Comparison of ENCODE assay signal across 8 cellular contexts in genomic region chr1:17075470-17076255, GRCh38. TPM values are rescaled to one million over a fixed set of nuclear protein-coding genes. Genes with fewer than 3 reads are reported as not detected.
DNase-seq lines count a peak whose midpoint lies in the region; ATAC-seq, FAIRE-seq and TF ChIP-seq lines count a peak whose summit lies in the region.

No MANE protein-coding gene starts in this region.

- H3K9me3 Mint-ChIP-seq in stimulated activated effector memory CD8-positive, alpha-beta T cell treated with anti-CD3 and anti-CD28 coated beads, Interleukin-12 subunit alpha, Interleukin-12 subunit beta, amount 100 ng/mL, for 72 hours = no peaks in the 10 kb centered on the region

- no peak for DNase-seq in left ventricle myocardium inferior
- no peak for DNase-seq in right cardiac atrium
- DNase-seq in NOMO-1 treated with dmso at 0.1 percent for 144 hours (lab: John Stamatoyannopoulos, UW; ENCODE audit: unreplicated experiment) = peak; percentile 18
- no peak for DNase-seq in endothelial cell of umbilical vein (ENCODE audit: low read depth, low spot score)
- DNase-seq in stimulated activated effector memory CD8-positive, alpha-beta T cell treated with anti-CD3 and anti-CD28 coated beads, Interleukin-12 subunit alpha, Interleukin-12 subunit beta, amount 100 ng/mL, for 72 hours (ENCODE audit: low spot score in 2 of 2) = no peak
- no peak for DNase-seq in NCI-H1930 (lab: John Stamatoyannopoulos, UW)

- no peak overlapping the region for H3K9ac ChIP-seq in endothelial cell of umbilical vein (replicated peaks; ENCODE audit: extremely low read depth, insufficient read depth, low read length)

- POLR2A ChIA-PET in endothelial cell of umbilical vein (lab: Charles Lee) = no interaction called here

- H3K36me3 Mint-ChIP-seq in stimulated activated effector memory CD8-positive, alpha-beta T cell treated with anti-CD3 and anti-CD28 coated beads, Interleukin-12 subunit alpha, Interleukin-12 subunit beta, amount 100 ng/mL, for 72 hours = no peaks in the 10 kb centered on the region

- BruUV-seq in endothelial cell of umbilical vein (replicated peaks; lab: Mats Ljungman, UMichigan) = no TSS peak

- TF ChIP-seq CTCF in left ventricle myocardium inferior (IDR thresholded peaks at IDR 0.05; ENCODE audit: borderline replicate concordance) (peak; percentile 9), endothelial cell of umbilical vein (IDR thresholded peaks at IDR 0.05; ENCODE audit: extremely low read depth in 1 of 2, insufficient read depth in 1 of 2, low read depth in 1 of 2, low read length in 2 of 2) (peak; percentile 22 to 24)

- H3K4me1 ChIP-seq in left ventricle myocardium inferior (no peaks in the 10 kb centered on the region), right cardiac atrium (ENCODE audit: control insufficient read depth, insufficient read depth, low read length) (no peaks in the 10 kb centered on the region), endothelial cell of umbilical vein (ENCODE audit: control insufficient read depth, extremely low read depth, insufficient read depth, low read length) (no peaks in the 10 kb centered on the region)

- WGBS in right cardiac atrium = 75% methylated on average over 17 of the region's 17 CpGs

- dilution Hi-C loops in endothelial cell of umbilical vein (cut with MboI; ENCODE audit: extremely low pct_ligation_motif_present, low sequenced_read_pairs) = no loop called here

- CTCF ChIA-PET in endothelial cell of umbilical vein (lab: Charles Lee) = interaction anchor here (0.8 to 1.4 kb wide), 4 partner anchors 11 to 124 kb away, joined by 3 to 4 read pairs (median 3); no protein-coding TSS in a partner anchor

- no peak overlapping the region for H3K27ac Mint-ChIP-seq in stimulated activated effector memory CD8-positive, alpha-beta T cell treated with anti-CD3 and anti-CD28 coated beads, Interleukin-12 subunit alpha, Interleukin-12 subunit beta, amount 100 ng/mL, for 72 hours

- no peaks in the 10 kb centered on the region for H3K9me1 ChIP-seq in endothelial cell of umbilical vein (replicated peaks; ENCODE audit: control insufficient read depth, extremely low read depth, insufficient read depth, low read length)

- no peaks in the 10 kb centered on the region for H3K79me2 ChIP-seq in endothelial cell of umbilical vein (ENCODE audit: control insufficient read depth, insufficient read depth, low read length)

- no peak overlapping the region for H3K27ac ChIP-seq in left ventricle myocardium inferior (replicated peaks)
- H3K27ac ChIP-seq in right cardiac atrium (ENCODE audit: low read length) = no peak overlapping the region
- no peak overlapping the region for H3K27ac ChIP-seq in endothelial cell of umbilical vein (ENCODE audit: insufficient read depth, low read depth, low read length)

- FAIRE-seq in endothelial cell of umbilical vein (lab: Jason Lieb, UNC) = peak; percentile 8

- H3K9me3 ChIP-seq in left ventricle myocardium inferior (replicated peaks) (no peaks in the 10 kb centered on the region), right cardiac atrium (ENCODE audit: control insufficient read depth, low read length) (no peaks in the 10 kb centered on the region), endothelial cell of umbilical vein (replicated peaks; ENCODE audit: control insufficient read depth, insufficient read depth, low read length) (no peaks in the 10 kb centered on the region)

- ATAC-seq in right cardiac atrium (no peak), GM21381 (IDR thresholded peaks at IDR 0.05; ENCODE audit: unreplicated experiment) (no peak), HG03571 (IDR thresholded peaks at IDR 0.05; ENCODE audit: unreplicated experiment) (no peak)
- ATAC-seq in stimulated activated effector memory CD8-positive, alpha-beta T cell treated with anti-CD3 and anti-CD28 coated beads, Interleukin-12 subunit alpha, Interleukin-12 subunit beta, amount 100 ng/mL, for 72 hours = peak; percentile 46

- no peak overlapping the region for H3K4me2 ChIP-seq in endothelial cell of umbilical vein (ENCODE audit: insufficient read depth, low read length)

- peaks cover 14% of the 10 kb centered on the region for H3K27me3 ChIP-seq in left ventricle myocardium inferior (ENCODE audit: low read depth)
- H3K27me3 ChIP-seq in right cardiac atrium (ENCODE audit: control insufficient read depth, insufficient read depth) = no peaks in the 10 kb centered on the region
- H3K27me3 ChIP-seq in endothelial cell of umbilical vein (ENCODE audit: control insufficient read depth in 2 of 2, insufficient read depth in 2 of 2, low read length in 2 of 2) = no peaks in the 10 kb centered on the region

- no peak overlapping the region for H2AFZ ChIP-seq in endothelial cell of umbilical vein (ENCODE audit: low read depth, low read length)

- no peak for TF ChIP-seq POLR2A in endothelial cell of umbilical vein (IDR thresholded peaks at IDR 0.05; ENCODE audit: low read depth, low read length)

- H3K4me3 Mint-ChIP-seq in stimulated activated effector memory CD8-positive, alpha-beta T cell treated with anti-CD3 and anti-CD28 coated beads, Interleukin-12 subunit alpha, Interleukin-12 subunit beta, amount 100 ng/mL, for 72 hours = no peak overlapping the region

- H3K4me3 ChIP-seq in left ventricle myocardium inferior (no peak overlapping the region), right cardiac atrium (ENCODE audit: low read length) (no peak overlapping the region), endothelial cell of umbilical vein (replicated peaks in 1 of 3; ENCODE audit: insufficient read depth in 1 of 3, low read depth in 1 of 3, low read length in 3 of 3) (no peak overlapping the region)

- no peaks in the 10 kb centered on the region for H3K4me1 Mint-ChIP-seq in stimulated activated effector memory CD8-positive, alpha-beta T cell treated with anti-CD3 and anti-CD28 coated beads, Interleukin-12 subunit alpha, Interleukin-12 subunit beta, amount 100 ng/mL, for 72 hours

- intact Hi-C loops in left ventricle myocardium inferior (cut with micrococcal nuclease) (no loop called here), right cardiac atrium (cut with DNase I) (no loop called here), endothelial cell of umbilical vein (cut with micrococcal nuclease) (loop anchor here (1.0 kb wide), 1 partner anchor 16 kb away; no protein-coding TSS in a partner anchor)

- no peaks in the 10 kb centered on the region for H4K20me1 ChIP-seq in endothelial cell of umbilical vein (replicated peaks; ENCODE audit: control insufficient read depth, extremely low read depth, insufficient read depth, low read length)

- H3K36me3 ChIP-seq in left ventricle myocardium inferior (no peaks in the 10 kb centered on the region), endothelial cell of umbilical vein (ENCODE audit: control insufficient read depth in 2 of 2, extremely low read depth in 1 of 2, insufficient read depth in 2 of 2, low read length in 2 of 2) (no peaks in the 10 kb centered on the region)

TF ChIP-seq in endothelial cell of umbilical vein, 7 proteins besides CTCF, POLR2A, EP300 and RAD21:
- TF ChIP-seq MYC (IDR thresholded peaks at IDR 0.05; ENCODE audit: low read depth, low read length) (no peak), FOS (IDR thresholded peaks at IDR 0.05; ENCODE audit: borderline replicate concordance, insufficient read depth, low read length) (no peak), EZH2 (IDR thresholded peaks at IDR 0.05; ENCODE audit: borderline replicate concordance, low read depth, low read length, severe bottlenecking) (no peak), POLR2AphosphoS5 (IDR thresholded peaks at IDR 0.05; ENCODE audit: insufficient read depth, low read depth, low read length) (no peak), GATA2 (IDR thresholded peaks at IDR 0.05; ENCODE audit: insufficient read depth, insufficient read length, low read depth, low read length) (no peak), JUN (IDR thresholded peaks at IDR 0.05; ENCODE audit: borderline replicate concordance, insufficient read depth, insufficient read length, low read depth) (no peak)
- TF ChIP-seq, protein P1, sequence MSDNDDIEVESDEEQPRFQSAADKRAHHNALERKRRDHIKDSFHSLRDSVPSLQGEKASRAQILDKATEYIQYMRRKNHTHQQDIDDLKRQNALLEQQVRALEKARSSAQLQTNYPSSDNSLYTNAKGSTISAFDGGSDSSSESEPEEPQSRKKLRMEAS (IDR thresholded peaks at IDR 0.05; ENCODE audit: insufficient read depth, insufficient read length) = no peak
TF ChIP-seq in endothelial cell of umbilical vein: peak in this region for 0.

RNA-seq across cellular contexts. Expression of gene SDHB, which starts 21.8 kb away (rescaled TPM):
- 393 TPM for total RNA-seq in left ventricle myocardium inferior
- total RNA-seq in right cardiac atrium = 100 to 1,000 TPM; 209 to 255 (median 239) TPM
- 311 TPM for polyA plus RNA-seq in right cardiac atrium
- total RNA-seq in endothelial cell of umbilical vein = 90.3 and 96.2 TPM in 2 replicates
- polyA plus RNA-seq in endothelial cell of umbilical vein = 86.8 and 98.1 TPM in 2 replicates
- 136 and 140 TPM in 2 replicates for polyA plus RNA-seq in endothelial cell of umbilical vein (2011; cell fraction: cytosol; rRNA removed)
- 67.8 and 75.1 TPM in 2 replicates for polyA plus RNA-seq in endothelial cell of umbilical vein (2011; cell fraction: nucleus; rRNA removed)
- 88.0 and 130 TPM in 2 replicates for polyA plus RNA-seq in endothelial cell of umbilical vein (2012)
- 93.5 and 101 TPM in 2 replicates for polyA minus RNA-seq in endothelial cell of umbilical vein
- 107 TPM for polyA minus RNA-seq in endothelial cell of umbilical vein (2011; cell fraction: cytosol; rRNA and poly(A)+ RNA removed)
- 34.3 and 59.1 TPM in 2 replicates for polyA minus RNA-seq in endothelial cell of umbilical vein (2011; cell fraction: nucleus; rRNA and poly(A)+ RNA removed)

RNA-seq across cellular contexts. Expression of gene PADI2, which starts 43.6 kb away (rescaled TPM):
- total RNA-seq in left ventricle myocardium inferior (0.49 TPM), right cardiac atrium (under 1 TPM; 0.17 to 0.68 (median 0.31) TPM), endothelial cell of umbilical vein (not detected in 2 replicates)
- polyA plus RNA-seq in right cardiac atrium (0.07 TPM), endothelial cell of umbilical vein (not detected in 2 replicates)
- polyA plus RNA-seq in endothelial cell of umbilical vein (2011; cell fraction: cytosol; rRNA removed) = 0.01 and 0.03 TPM in 2 replicates
- polyA plus RNA-seq in endothelial cell of umbilical vein (2011; cell fraction: nucleus; rRNA removed) = not detected in 2 replicates
- not detected in 2 replicates for polyA plus RNA-seq in endothelial cell of umbilical vein (2012)
- not detected in 2 replicates for polyA minus RNA-seq in endothelial cell of umbilical vein
- 1.2 TPM for polyA minus RNA-seq in endothelial cell of umbilical vein (2011; cell fraction: cytosol; rRNA and poly(A)+ RNA removed)
- not detected in 2 replicates for polyA minus RNA-seq in endothelial cell of umbilical vein (2011; cell fraction: nucleus; rRNA and poly(A)+ RNA removed)
